ENCODE assay signal across 11 cellular contexts in the genomic region with DNA sequence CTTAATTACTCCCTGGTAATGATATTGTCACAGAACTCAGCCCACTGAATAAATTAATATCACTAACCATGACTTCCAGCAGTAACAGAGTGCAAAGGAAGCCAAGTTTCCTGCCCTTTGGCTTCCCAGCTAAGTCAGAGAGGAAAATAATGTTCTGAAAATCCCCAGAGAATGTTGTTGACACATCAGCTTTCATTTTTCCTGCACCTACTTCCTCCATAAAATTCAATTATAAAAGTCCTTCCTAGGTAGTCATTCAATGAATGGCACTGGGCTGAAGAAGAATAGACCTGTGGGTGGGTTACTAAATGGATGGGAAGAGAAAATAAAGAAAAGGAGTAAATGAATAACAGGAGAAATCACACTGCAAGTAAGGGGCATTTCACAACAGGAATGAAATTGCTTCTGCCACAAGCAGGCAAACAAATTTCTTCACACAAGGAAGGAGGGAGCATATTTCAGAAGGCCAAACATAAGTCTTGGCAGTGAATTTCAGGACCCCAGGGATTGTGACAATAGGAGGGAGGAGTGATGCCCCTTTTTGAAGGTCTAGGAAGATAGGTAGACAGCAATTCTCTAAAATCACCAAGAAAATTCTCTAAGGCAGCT.
DNase-seq lines count a peak whose midpoint lies in the region; ATAC-seq and TF ChIP-seq lines count a peak whose summit lies in the region.
"Had no signal": no experiment of that assay in that cellular context is flagged by ENCODE, and none has a peak within 500 bp of the region (broad histone marks: within the 10 kb centered on the region; RNA-seq: fewer than 3 reads in every experiment).

No MANE protein-coding gene starts in this region.

- DNase-seq in EH (ENCODE audit: low read depth) (peak; percentile 23), mammary epithelial cell (no peak), right atrium auricular region (ENCODE audit: low spot score) (no peak), gastrocnemius medialis (no peak), nucleus accumbens (lab: John Stamatoyannopoulos, UW) (no peak), MV-4-11 (lab: John Stamatoyannopoulos, UW) (no peak), ACHN (no peak)
- DNase-seq: NCI-H1048 had no signal

- H3K27me3 ChIP-seq in mammary epithelial cell (ENCODE audit: insufficient read depth, low read length) (no peaks in the 10 kb centered on the region), right atrium auricular region (no peaks in the 10 kb centered on the region), gastrocnemius medialis (no peaks in the 10 kb centered on the region)

- in situ Hi-C loops in mammary epithelial cell (cut with MboI; ENCODE audit: low sequenced_read_pairs in 2 of 2), result no loop called here
- in situ Hi-C loops in gastrocnemius medialis (cut with MboI; ENCODE audit: low sequenced_read_pairs in 4 of 4), result no loop called here
- in situ Hi-C loops in ACHN (cut with HindIII; ENCODE audit: low pct_ligation_motif_present, low pct_unique_long_range_greater_than_20kb, low sequenced_read_pairs), result no loop called here

- H3K9ac ChIP-seq in mammary epithelial cell (ENCODE audit: insufficient read depth, low read length), result no peak overlapping the region

- H3K27ac ChIP-seq in mammary epithelial cell (ENCODE audit: insufficient read depth, low read depth, low read length) (no peak overlapping the region), right atrium auricular region (peak overlapping the region; percentile 41 to 87), gastrocnemius medialis (peak overlapping the region; percentile 59 to 78 (median 76))
- H3K27ac ChIP-seq: foreskin keratinocyte had no signal

- H3K79me2 ChIP-seq in mammary epithelial cell (ENCODE audit: insufficient read depth, low read length), result no peaks in the 10 kb centered on the region

- no peak overlapping the region for H3K4me2 ChIP-seq in mammary epithelial cell (ENCODE audit: insufficient read depth, low read depth, low read length)

- H3K4me3 ChIP-seq in mammary epithelial cell (replicated peaks in 1 of 3; ENCODE audit: insufficient read depth in 1 of 3, low read depth in 2 of 3, low read length in 3 of 3) (no peak overlapping the region), right atrium auricular region (no peak overlapping the region), gastrocnemius medialis (peak overlapping the region in 1 of 4 donors; percentile 10)

- CTCF ChIA-PET in mammary epithelial cell (lab: Charles Lee; ENCODE audit: low non-redundant PET), result interaction anchor here (0.6 kb wide), 1 partner anchor 10 kb away, joined by 3 read pairs; no protein-coding TSS in a partner anchor

- no peaks in the 10 kb centered on the region for H3K36me3 ChIP-seq in mammary epithelial cell (ENCODE audit: insufficient read depth, low read length)
- no peaks in the 10 kb centered on the region for H3K36me3 ChIP-seq in right atrium auricular region
- no peaks in the 10 kb centered on the region for H3K36me3 ChIP-seq in gastrocnemius medialis

- TF ChIP-seq POLR2A in gastrocnemius medialis (IDR thresholded peaks at IDR 0.05), result no peak

- no peaks in the 10 kb centered on the region for H3K9me3 ChIP-seq in mammary epithelial cell (replicated peaks; ENCODE audit: insufficient read depth, low read length)
- no peaks in the 10 kb centered on the region for H3K9me3 ChIP-seq in right atrium auricular region
- H3K9me3 ChIP-seq in gastrocnemius medialis, result no peaks in the 10 kb centered on the region

- BruUV-seq in mammary epithelial cell (replicated peaks; lab: Mats Ljungman, UMichigan), result no TSS peak

- intact Hi-C loops in mammary epithelial cell (cut with micrococcal nuclease), result no loop called here
- intact Hi-C loops in gastrocnemius medialis (cut with DNase I; ENCODE audit: low total_unique reads), result no loop called here

- no peaks in the 10 kb centered on the region for H4K20me1 ChIP-seq in mammary epithelial cell (ENCODE audit: insufficient read depth, low read length)

- H3K4me1 ChIP-seq in mammary epithelial cell (ENCODE audit: insufficient read depth, low read length) (peaks cover 8% of the 10 kb centered on the region), right atrium auricular region (peaks cover 0 to 26% of the 10 kb centered on the region in 2 donors), gastrocnemius medialis (peaks cover 30 to 39% of the 10 kb centered on the region in 2 donors)
- H3K4me1 ChIP-seq: foreskin keratinocyte had no signal

- dilution Hi-C loops in mammary epithelial cell (cut with HindIII; ENCODE audit: low sequenced_read_pairs), result no loop called here

- TF ChIP-seq CTCF in mammary epithelial cell (conservative IDR thresholded peaks at IDR 0.05 in 1 of 2, IDR thresholded peaks at IDR 0.05 in 1 of 2; ENCODE audit: extremely low read depth in 1 of 2, insufficient read depth in 1 of 2, low read depth in 1 of 2, low read length in 2 of 2) (no peak), right atrium auricular region (IDR thresholded peaks at IDR 0.05) (no peak), gastrocnemius medialis (IDR thresholded peaks at IDR 0.05 in 4 of 5, conservative IDR thresholded peaks at IDR 0.05 in 1 of 5) (no peak)

- H2AFZ ChIP-seq in mammary epithelial cell (ENCODE audit: low read depth, low read length), result peak overlapping the region; percentile 80

- ATAC-seq in gastrocnemius medialis (no peak), GM19455 (IDR thresholded peaks at IDR 0.05; ENCODE audit: unreplicated experiment) (no peak)
- ATAC-seq: activated naive CD4-positive, alpha-beta T cell treated with anti-CD3 and anti-CD28 coated beads, Interleukin-2, amount 50 U/mL, for 72 hours had no signal
